In genomic region chr11:5600374-5600851, GRCh38 we compare ENCODE assay signal across 9 cellular contexts. TPM values are rescaled to one million over a fixed set of nuclear protein-coding genes. Genes with fewer than 3 reads are reported as not detected.
A peak's percentile ranks its signal among the peaks of the same experiment; 100 is the strongest.
DNase-seq lines count a peak whose midpoint lies in the region; FAIRE-seq and TF ChIP-seq lines count a peak whose summit lies in the region.
"Had no signal": no experiment of that assay in that cellular context is flagged by ENCODE, and none has a peak within 500 bp of the region (broad histone marks: within the 10 kb centered on the region; RNA-seq: fewer than 3 reads in every experiment).

No MANE protein-coding gene starts in this region.

- no peak overlapping the region for H2AFZ ChIP-seq in mammary epithelial cell (ENCODE audit: low read depth, low read length)

- FAIRE-seq in TTC549 (lab: Jason Lieb, UNC) = peak; percentile 65

- no TSS peak for BruUV-seq in mammary epithelial cell (replicated peaks; lab: Mats Ljungman, UMichigan)

- H3K9ac ChIP-seq in mammary epithelial cell (ENCODE audit: insufficient read depth, low read length) = no peak overlapping the region

- no peaks in the 10 kb centered on the region for H3K36me3 ChIP-seq in mammary epithelial cell (ENCODE audit: insufficient read depth, low read length)

- no peaks in the 10 kb centered on the region for H3K27me3 ChIP-seq in mammary epithelial cell (ENCODE audit: insufficient read depth, low read length)

- dilution Hi-C loops in mammary epithelial cell (cut with HindIII; ENCODE audit: low sequenced_read_pairs) = no loop called here

- no peak overlapping the region for H3K4me3 ChIP-seq in mammary epithelial cell (replicated peaks in 1 of 3; ENCODE audit: insufficient read depth in 1 of 3, low read depth in 2 of 3, low read length in 3 of 3)

- no peak overlapping the region for H3K4me2 ChIP-seq in mammary epithelial cell (ENCODE audit: insufficient read depth, low read depth, low read length)

- H3K9me3 ChIP-seq in mammary epithelial cell (replicated peaks; ENCODE audit: insufficient read depth, low read length) = no peaks in the 10 kb centered on the region

- 68% methylated on average over 9 of the region's 9 CpGs for WGBS in mammary epithelial cell (ENCODE audit: low coverage, missing lambda C conversion rate)

- DNase-seq in NCI-H1092 treated with DMSO at 0.1 percent for 48 hours (lab: John Stamatoyannopoulos, UW) (peak; percentile 11), NCI-H1092 (lab: John Stamatoyannopoulos, UW) (no peak), H4 (ENCODE audit: low spot score) (peak; percentile 88), mammary epithelial cell (no peak), kidney glomerular epithelial cell (lab: John Stamatoyannopoulos, UW) (peak; percentile 83)
- peak; percentile 41 for DNase-seq in stimulated activated CD4-positive, alpha-beta T cell treated with anti-CD3 and anti-CD28 coated beads, Interleukin-2, amount 100 ng/mL, for 4 hours (ENCODE audit: low read depth)

- H4K20me1 ChIP-seq in mammary epithelial cell (ENCODE audit: insufficient read depth, low read length) = no peaks in the 10 kb centered on the region

- TF ChIP-seq CTCF in LNCAP (IDR thresholded peaks at IDR 0.05) (peak; percentile 82), mammary epithelial cell (conservative IDR thresholded peaks at IDR 0.05 in 1 of 2, IDR thresholded peaks at IDR 0.05 in 1 of 2; ENCODE audit: extremely low read depth in 1 of 2, insufficient read depth in 1 of 2, low read depth in 1 of 2, low read length in 2 of 2) (peak; percentile 77 to 86)

- H3K27ac ChIP-seq in mammary epithelial cell (ENCODE audit: insufficient read depth, low read depth, low read length) = no peak overlapping the region

- H3K79me2 ChIP-seq in mammary epithelial cell (ENCODE audit: insufficient read depth, low read length) = no peaks in the 10 kb centered on the region

- peaks cover 5% of the 10 kb centered on the region for H3K4me1 ChIP-seq in mammary epithelial cell (ENCODE audit: insufficient read depth, low read length)

- intact Hi-C loops in mammary epithelial cell (cut with micrococcal nuclease) = loop anchor here (1.0 kb wide), 1 partner anchor 112 kb away; no protein-coding TSS in a partner anchor

- in situ Hi-C loops in mammary epithelial cell (cut with MboI; ENCODE audit: low sequenced_read_pairs in 2 of 2) = no loop called here

- CTCF ChIA-PET in mammary epithelial cell (lab: Charles Lee; ENCODE audit: low non-redundant PET) = no interaction called here

RNA-seq across cellular contexts. Expression of gene TRIM6, which starts 4.0 kb away (rescaled TPM):
- total RNA-seq in H4 (2014; rRNA removed; shearing (Covaris generic)) = 6.4 and 11.2 TPM in 2 replicates
- total RNA-seq in mammary epithelial cell = 1 to 10 TPM; 4.4 to 6.0 TPM
- not detected for polyA plus RNA-seq in mammary epithelial cell
- not detected for polyA minus RNA-seq in mammary epithelial cell

RNA-seq across cellular contexts. Expression of gene OR52B6, which starts 19.7 kb away (rescaled TPM):
- total RNA-seq in H4 (2014; rRNA removed; shearing (Covaris generic)) = not detected in 2 replicates
- total RNA-seq in mammary epithelial cell = not detected
- polyA plus RNA-seq in mammary epithelial cell = not detected
- polyA minus RNA-seq in mammary epithelial cell = not detected
- total RNA-seq: skeletal muscle tissue had no signal

RNA-seq across cellular contexts. Expression of gene TRIM34, which starts 24.4 kb away (rescaled TPM):
- total RNA-seq in H4 (2014; rRNA removed; shearing (Covaris generic)) = 14.4 and 19.1 TPM in 2 replicates
- total RNA-seq in mammary epithelial cell = 1 to 10 TPM; 2.4 to 5.7 TPM
- 5.6 TPM for polyA plus RNA-seq in mammary epithelial cell
- not detected for polyA minus RNA-seq in mammary epithelial cell

RNA-seq across cellular contexts. Expression of gene OR52H1, which starts 52.1 kb away (rescaled TPM):
- total RNA-seq in H4 (2014; rRNA removed; shearing (Covaris generic)) = not detected in 2 replicates
- not detected for total RNA-seq in mammary epithelial cell
- polyA plus RNA-seq in mammary epithelial cell = not detected
- polyA minus RNA-seq in mammary epithelial cell = not detected

Comparison
In these comparisons a context has a peak if more than half of its experiments do, and no peak if none do; other contexts are left out.
1. DNase-seq: peak in NCI-H1092 treated with DMSO at 0.1 percent for 48 hours (single experiment), H4 (single experiment), kidney glomerular epithelial cell (single experiment) and stimulated activated CD4-positive, alpha-beta T cell treated with anti-CD3 and anti-CD28 coated beads, Interleukin-2, amount 100 ng/mL, for 4 hours (single experiment); none in NCI-H1092 (single experiment) and mammary epithelial cell (single experiment).